ENCODE assay signal across 7 cellular contexts in the genomic region with DNA sequence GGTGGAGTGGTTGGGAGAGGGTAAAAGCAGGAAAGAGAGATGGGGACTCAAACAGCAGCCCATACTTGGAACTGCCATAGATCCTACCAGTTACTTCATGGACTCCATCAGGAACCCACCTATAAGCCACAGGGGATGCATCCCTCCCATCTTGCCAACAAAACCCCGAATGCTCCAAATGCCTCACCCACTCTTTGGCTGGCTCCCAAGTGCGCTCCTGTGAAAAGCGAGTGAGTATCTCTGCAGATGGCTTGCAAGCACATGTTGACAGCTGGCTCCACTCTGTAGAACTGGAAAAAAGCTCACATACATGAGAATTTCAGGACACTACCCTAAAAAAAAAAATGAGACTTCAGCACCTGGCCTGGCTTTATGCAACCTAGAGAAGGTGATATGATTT.
"Had no signal": no experiment of that assay in that cellular context is flagged by ENCODE, and none has a peak within 500 bp of the region (broad histone marks: within the 10 kb centered on the region; RNA-seq: fewer than 3 reads in every experiment).

No MANE protein-coding gene starts in this region.

- H3K36me3 Mint-ChIP-seq: IgD-negative memory B cell had no signal

- H3K4me1 Mint-ChIP-seq: IgD-negative memory B cell had no signal

- H3K27ac Mint-ChIP-seq: IgD-negative memory B cell had no signal

- FAIRE-seq: HepG2 had no signal

- H3K36me3 ChIP-seq: HAP-1 had no signal

- H3K4me3 ChIP-seq: GM23248, HAP-1 had no signal

- H3K27me3 Mint-ChIP-seq: IgD-negative memory B cell had no signal

- DNase-seq: GM23248, GOT3, H7, KBM-7 had no signal
